In genomic region chr14:69701857-69702256, GRCh38 we compare ENCODE assay signal across 12 cellular contexts.
DNase-seq lines count a peak whose midpoint lies in the region; ATAC-seq, FAIRE-seq and TF ChIP-seq lines count a peak whose summit lies in the region.
"Had no signal": no experiment of that assay in that cellular context is flagged by ENCODE, and none has a peak within 500 bp of the region (broad histone marks: within the 10 kb centered on the region; RNA-seq: fewer than 3 reads in every experiment).

No MANE protein-coding gene starts in this region.

- H3K36me3 ChIP-seq in mammary epithelial cell (ENCODE audit: insufficient read depth, low read length): peaks cover 10% of the 10 kb centered on the region

- peaks cover 80% of the 10 kb centered on the region for H3K4me1 Mint-ChIP-seq in activated CD4-positive, alpha-beta memory T cell treated with anti-CD3 and anti-CD28 coated beads for 36 hours (ENCODE audit: low read depth)

- POLR2A ChIA-PET in activated CD4-positive, alpha-beta memory T cell treated with anti-CD3 and anti-CD28 coated beads for 36 hours (lab: Charles Lee): interaction anchor here (0.7 to 1.2 kb wide), 4 partner anchors 17 to 91 kb away, joined by 3 to 5 read pairs (median 3); partner anchors contain the start of gene SUSD6

- no peak for TF ChIP-seq CTCF in mammary epithelial cell (conservative IDR thresholded peaks at IDR 0.05 in 1 of 2, IDR thresholded peaks at IDR 0.05 in 1 of 2; ENCODE audit: extremely low read depth in 1 of 2, insufficient read depth in 1 of 2, low read depth in 1 of 2, low read length in 2 of 2)

- BruUV-seq in mammary epithelial cell (replicated peaks; lab: Mats Ljungman, UMichigan): no TSS peak

- no peaks in the 10 kb centered on the region for H3K27me3 ChIP-seq in mammary epithelial cell (ENCODE audit: insufficient read depth, low read length)
- H3K27me3 ChIP-seq: colonic mucosa had no signal

- peak overlapping the region; percentile 71 for H3K27ac Mint-ChIP-seq in activated CD4-positive, alpha-beta memory T cell treated with anti-CD3 and anti-CD28 coated beads for 36 hours

- no peaks in the 10 kb centered on the region for H3K27me3 Mint-ChIP-seq in activated CD4-positive, alpha-beta memory T cell treated with anti-CD3 and anti-CD28 coated beads for 36 hours

- intact Hi-C loops in activated CD4-positive, alpha-beta memory T cell treated with anti-CD3 and anti-CD28 coated beads for 36 hours (cut with micrococcal nuclease): no loop called here
- intact Hi-C loops in posterior vena cava (cut with DNase I): no loop called here
- intact Hi-C loops in mammary epithelial cell (cut with micrococcal nuclease): no loop called here

- 24% methylated on average over 2 of the region's 3 CpGs for WGBS in mammary epithelial cell (ENCODE audit: low coverage, missing lambda C conversion rate)

- ATAC-seq in GM19463 (IDR thresholded peaks at IDR 0.05; ENCODE audit: unreplicated experiment) (peak; percentile 65), esophagus mucosa (no peak)

- no peak overlapping the region for H3K9ac ChIP-seq in mammary epithelial cell (ENCODE audit: insufficient read depth, low read length)

- no peaks in the 10 kb centered on the region for H4K20me1 ChIP-seq in mammary epithelial cell (ENCODE audit: insufficient read depth, low read length)

- no peak overlapping the region for H3K4me3 Mint-ChIP-seq in activated CD4-positive, alpha-beta memory T cell treated with anti-CD3 and anti-CD28 coated beads for 36 hours

- H3K27ac ChIP-seq in mammary epithelial cell (ENCODE audit: insufficient read depth, low read depth, low read length): no peak overlapping the region
- H3K27ac ChIP-seq: colonic mucosa had no signal

- DNase-seq in HTR-8/SVneo (ENCODE audit: insufficient read length, low spot score) (no peak), posterior vena cava (ENCODE audit: low spot score) (peak; percentile 40), NCI-H2196 (lab: John Stamatoyannopoulos, UW; ENCODE audit: unreplicated experiment) (no peak), anterior cingulate cortex (lab: John Stamatoyannopoulos, UW) (no peak), mammary epithelial cell (no peak)
- DNase-seq in activated CD4-positive, alpha-beta memory T cell treated with anti-CD3 and anti-CD28 coated beads for 36 hours: no peak
- DNase-seq: activated gamma-delta T cell treated with Interleukin-2 at 50 U/mL for 16 hours, colonic mucosa, trophoblast cell had no signal

- peaks cover 38% of the 10 kb centered on the region for H3K36me3 Mint-ChIP-seq in activated CD4-positive, alpha-beta memory T cell treated with anti-CD3 and anti-CD28 coated beads for 36 hours

- in situ Hi-C loops in mammary epithelial cell (cut with MboI; ENCODE audit: low sequenced_read_pairs in 2 of 2): no loop called here

- no peak overlapping the region for H3K4me3 ChIP-seq in mammary epithelial cell (replicated peaks in 1 of 3; ENCODE audit: insufficient read depth in 1 of 3, low read depth in 2 of 3, low read length in 3 of 3)
- H3K4me3 ChIP-seq: colonic mucosa had no signal

- no peak overlapping the region for H3K4me2 ChIP-seq in mammary epithelial cell (ENCODE audit: insufficient read depth, low read depth, low read length)

- H3K79me2 ChIP-seq in mammary epithelial cell (ENCODE audit: insufficient read depth, low read length): peaks cover 69% of the 10 kb centered on the region

- dilution Hi-C loops in mammary epithelial cell (cut with HindIII; ENCODE audit: low sequenced_read_pairs): no loop called here

- CTCF ChIA-PET in activated CD4-positive, alpha-beta memory T cell treated with anti-CD3 and anti-CD28 coated beads for 36 hours (lab: Charles Lee): interaction anchor here (0.7 to 1.1 kb wide), 3 partner anchors 55 to 122 kb away, joined by 3 read pairs; no protein-coding TSS in a partner anchor
- CTCF ChIA-PET in mammary epithelial cell (lab: Charles Lee; ENCODE audit: low non-redundant PET): no interaction called here

- H3K9me3 Mint-ChIP-seq in activated CD4-positive, alpha-beta memory T cell treated with anti-CD3 and anti-CD28 coated beads for 36 hours: no peaks in the 10 kb centered on the region

- H2AFZ ChIP-seq in mammary epithelial cell (ENCODE audit: low read depth, low read length): no peak overlapping the region

- peak; percentile 23 for FAIRE-seq in HTR-8/SVneo (lab: Jason Lieb, UNC)
- FAIRE-seq: TTC549 had no signal

- no peaks in the 10 kb centered on the region for H3K9me3 ChIP-seq in mammary epithelial cell (replicated peaks; ENCODE audit: insufficient read depth, low read length)
- H3K9me3 ChIP-seq: colonic mucosa had no signal

- H3K4me1 ChIP-seq in mammary epithelial cell (ENCODE audit: insufficient read depth, low read length): peaks cover 2% of the 10 kb centered on the region
